17 cellular contexts compared by ENCODE assay signal in genomic region chr19:47623921-47624391, GRCh38. TPM values are rescaled to one million over a fixed set of nuclear protein-coding genes. Genes with fewer than 3 reads are reported as not detected.
DNase-seq lines count a peak whose midpoint lies in the region; ATAC-seq and TF ChIP-seq lines count a peak whose summit lies in the region.
"Had no signal": no experiment of that assay in that cellular context is flagged by ENCODE, and none has a peak within 500 bp of the region (broad histone marks: within the 10 kb centered on the region; RNA-seq: fewer than 3 reads in every experiment).

No MANE protein-coding gene starts in this region.

- H3K4me1 Mint-ChIP-seq in HFFc6 (ENCODE audit: low read depth): peaks cover 16% of the 10 kb centered on the region

- no peak overlapping the region for H4K8ac ChIP-seq in trophoblast cell (ENCODE audit: low read depth, low read length)

- no peak overlapping the region for H2BK120ac ChIP-seq in trophoblast cell (ENCODE audit: insufficient read depth, low read length, poor library complexity)

- H3K9me3 Mint-ChIP-seq in HFFc6: no peaks in the 10 kb centered on the region
- H3K9me3 Mint-ChIP-seq: activated T-cell treated with anti-CD3 and anti-CD28 coated beads, Interleukin-2, amount 50 U/mL, for 24 hours; CD4-positive, CD25-positive, alpha-beta regulatory T cell; natural killer cell had no signal

- no peak overlapping the region for H3K4me3 Mint-ChIP-seq in HFFc6
- H3K4me3 Mint-ChIP-seq: activated T-cell treated with anti-CD3 and anti-CD28 coated beads, Interleukin-2, amount 50 U/mL, for 24 hours; natural killer cell had no signal

- H3K27ac ChIP-seq in VCaP (peak overlapping the region; percentile 19), heart left ventricle (peak overlapping the region in 7 of 12 donors; percentile 36 to 72 (median 44)), trophoblast cell (ENCODE audit: low read depth, low read length) (peak overlapping the region; percentile 73)
- H3K27ac ChIP-seq: GM23248 had no signal

- H3K36me3 ChIP-seq in heart left ventricle (peaks cover 0 to 8% (median 0%) of the 10 kb centered on the region in 9 donors), trophoblast cell (ENCODE audit: control insufficient read depth in 1 of 2, insufficient read depth in 2 of 2, low read length in 2 of 2) (peaks cover 2 to 6% of the 10 kb centered on the region in 2 experiments)

- peak overlapping the region; percentile 6 for H3K4me2 ChIP-seq in trophoblast cell (ENCODE audit: low read length)

- no peak overlapping the region for H3K9ac ChIP-seq in trophoblast cell (ENCODE audit: low read length)
- H3K9ac ChIP-seq: GM23248 had no signal

- no peak overlapping the region for H4K12ac ChIP-seq in trophoblast cell (ENCODE audit: low read depth, low read length)

- peak overlapping the region; percentile 61 for H3K18ac ChIP-seq in trophoblast cell (ENCODE audit: low read length)

- H3K27me3 ChIP-seq in heart left ventricle: no peaks in the 10 kb centered on the region
- H3K27me3 ChIP-seq in trophoblast cell (ENCODE audit: insufficient read depth, low read length): no peaks in the 10 kb centered on the region

- H4K91ac ChIP-seq in trophoblast cell (ENCODE audit: low read depth, low read length): no peak overlapping the region

- peak overlapping the region; percentile 26 for H3K14ac ChIP-seq in trophoblast cell (ENCODE audit: low read length)

- DNase-seq in HFFc6 (no peak), heart left ventricle (no peak), trophoblast cell (peak; percentile 86 to 88)
- DNase-seq: activated CD4-positive, CD25-positive, alpha-beta regulatory T cell; activated T-cell treated with anti-CD3 and anti-CD28 coated beads, Interleukin-2, amount 50 U/mL, for 24 hours; aorta; CD4-positive, CD25-positive, alpha-beta regulatory T cell; effector CD4-positive, alpha-beta T cell; GF-D8; GM23248; natural killer cell; NCI-H1930 had no signal

- H2BK5ac ChIP-seq in trophoblast cell (ENCODE audit: low read depth, low read length, poor library complexity): peak overlapping the region; percentile 22

- peaks cover 13% of the 10 kb centered on the region for H3K79me1 ChIP-seq in trophoblast cell (ENCODE audit: low read length)

- H2AK5ac ChIP-seq in trophoblast cell (ENCODE audit: low read length): no peak overlapping the region

- peaks cover 2% of the 10 kb centered on the region; the same call in 1 of the 2 replicates for H3K27me3 Mint-ChIP-seq in HFFc6 (ENCODE audit: insufficient read depth)
- H3K27me3 Mint-ChIP-seq: activated T-cell treated with anti-CD3 and anti-CD28 coated beads, Interleukin-2, amount 50 U/mL, for 24 hours; CD4-positive, CD25-positive, alpha-beta regulatory T cell had no signal

- peaks cover 12% of the 10 kb centered on the region for H3K36me3 Mint-ChIP-seq in HFFc6 (ENCODE audit: low read depth)
- H3K36me3 Mint-ChIP-seq: natural killer cell had no signal

- TF ChIP-seq POLR2A in heart left ventricle (IDR thresholded peaks at IDR 0.05): no peak

- no peak overlapping the region for H2BK12ac ChIP-seq in trophoblast cell (ENCODE audit: low read length)

- H3K9me3 ChIP-seq in heart left ventricle (no peaks in the 10 kb centered on the region), trophoblast cell (ENCODE audit: insufficient read depth, low read depth, low read length) (no peaks in the 10 kb centered on the region)

- H3K79me2 ChIP-seq in trophoblast cell (ENCODE audit: control insufficient read depth, insufficient read depth, low read length, poor library complexity): peaks cover 20% of the 10 kb centered on the region

- intact Hi-C loops in heart left ventricle (cut with DNase I): loop anchor here in 3 of 10 donors (1.0 to 5.0 kb wide), 2 partner anchors 17 to 38 kb away; no protein-coding TSS in a partner anchor

- H3K4me1 ChIP-seq in heart left ventricle (peaks cover 0 to 70% (median 30%) of the 10 kb centered on the region in 12 donors), trophoblast cell (ENCODE audit: control insufficient read depth in 1 of 2, insufficient read depth in 2 of 2, low read length in 2 of 2) (peaks cover 21 to 36% of the 10 kb centered on the region in 2 experiments)

- peak overlapping the region; percentile 54; the same call in 1 of the 2 replicates for H3K27ac Mint-ChIP-seq in HFFc6

- TF ChIP-seq CTCF in HFFc6 (IDR thresholded peaks at IDR 0.05): no peak
- TF ChIP-seq CTCF in VCaP (conservative IDR thresholded peaks at IDR 0.05): no peak
- no peak for TF ChIP-seq CTCF in heart left ventricle (IDR thresholded peaks at IDR 0.05)

- H3K4ac ChIP-seq in trophoblast cell (ENCODE audit: low read depth, low read length): no peak overlapping the region

- WGBS in heart left ventricle, 4 donors: 66 to 78% (median 70%) methylated on average over 18 of the region's 18 CpGs
- no CpG with 5 or more reads among the region's 18 CpGs for WGBS in trophoblast cell (ENCODE audit: extremely low coverage, insufficient coverage, insufficient read length)

- H3K4me3 ChIP-seq in heart left ventricle: no peak overlapping the region
- no peak overlapping the region for H3K4me3 ChIP-seq in trophoblast cell (ENCODE audit: low read depth, low read length)
- H3K4me3 ChIP-seq: GM23248 had no signal

- peak in 3 of 4 donors; percentile 14 to 27 (median 15) for ATAC-seq in heart left ventricle
- ATAC-seq in GM21381 (IDR thresholded peaks at IDR 0.05; ENCODE audit: unreplicated experiment): no peak
- ATAC-seq in HG02588 (IDR thresholded peaks at IDR 0.05; ENCODE audit: unreplicated experiment): no peak
- no peak for ATAC-seq in GM21737 (IDR thresholded peaks at IDR 0.05; ENCODE audit: unreplicated experiment)
- ATAC-seq: natural killer cell had no signal

- no peak overlapping the region for H3K23ac ChIP-seq in trophoblast cell (ENCODE audit: low read length)

- no peak overlapping the region for H2AFZ ChIP-seq in trophoblast cell (ENCODE audit: insufficient read depth, low read length, poor library complexity)
- H2AFZ ChIP-seq: GM23248 had no signal

RNA-seq across cellular contexts. Expression of gene BICRA, which starts 15.0 kb away (rescaled TPM):
- total RNA-seq in HFFc6 (2021; fragmentation: NEBNext Ultra II Directional; extraction: Animal tissue kit (Norgen Biotek cat#: 25700)): 10 to 100 TPM; 11.8 to 16.7 (median 15.5) TPM
- total RNA-seq in heart left ventricle: 10 to 100 TPM in 3 of 9 donors, 1 to 10 TPM in 6; 5.3 to 14.5 (median 8.7) TPM
- polyA plus RNA-seq in heart left ventricle: 1 to 10 TPM; 7.2 to 7.6 TPM
- polyA plus RNA-seq in trophoblast cell (2013): 16.3 and 17.4 TPM in 2 replicates

RNA-seq across cellular contexts. Expression of gene ZNF541, which starts 51.0 kb away (rescaled TPM):
- total RNA-seq in HFFc6 (2021; fragmentation: NEBNext Ultra II Directional; extraction: Animal tissue kit (Norgen Biotek cat#: 25700)): under 1 TPM in 1 of 6 experiments, not detected in 5; 0.26 TPM
- total RNA-seq in heart left ventricle: 1 to 10 TPM in 6 of 9 donors, under 1 TPM in 3; 0.63 to 3.8 (median 1.1) TPM
- 1 to 10 TPM in 1 of 2 donors, under 1 TPM in 1; 0.15 to 1.1 TPM for polyA plus RNA-seq in heart left ventricle
- 0.01 and 0.08 TPM in 2 replicates for polyA plus RNA-seq in trophoblast cell (2013)
- total RNA-seq: GM23248, kidney epithelial cell had no signal

Comparison
In these comparisons a context has a peak if more than half of its experiments do, and no peak if none do; other contexts are left out.
1. DNase-seq: peak in trophoblast cell (2 of 2); none in HFFc6 (single experiment) and heart left ventricle (0 of 5).
2. H3K27ac ChIP-seq: peak in every context shown above with its lines; median percentile 73 in trophoblast cell; 44 in heart left ventricle; 19 in VCaP.
3. ATAC-seq: peak in heart left ventricle (3 of 4); none in GM21381 (single experiment), HG02588 (single experiment) and GM21737 (single experiment).